2 cellular contexts compared by ENCODE assay signal in the genomic region with DNA sequence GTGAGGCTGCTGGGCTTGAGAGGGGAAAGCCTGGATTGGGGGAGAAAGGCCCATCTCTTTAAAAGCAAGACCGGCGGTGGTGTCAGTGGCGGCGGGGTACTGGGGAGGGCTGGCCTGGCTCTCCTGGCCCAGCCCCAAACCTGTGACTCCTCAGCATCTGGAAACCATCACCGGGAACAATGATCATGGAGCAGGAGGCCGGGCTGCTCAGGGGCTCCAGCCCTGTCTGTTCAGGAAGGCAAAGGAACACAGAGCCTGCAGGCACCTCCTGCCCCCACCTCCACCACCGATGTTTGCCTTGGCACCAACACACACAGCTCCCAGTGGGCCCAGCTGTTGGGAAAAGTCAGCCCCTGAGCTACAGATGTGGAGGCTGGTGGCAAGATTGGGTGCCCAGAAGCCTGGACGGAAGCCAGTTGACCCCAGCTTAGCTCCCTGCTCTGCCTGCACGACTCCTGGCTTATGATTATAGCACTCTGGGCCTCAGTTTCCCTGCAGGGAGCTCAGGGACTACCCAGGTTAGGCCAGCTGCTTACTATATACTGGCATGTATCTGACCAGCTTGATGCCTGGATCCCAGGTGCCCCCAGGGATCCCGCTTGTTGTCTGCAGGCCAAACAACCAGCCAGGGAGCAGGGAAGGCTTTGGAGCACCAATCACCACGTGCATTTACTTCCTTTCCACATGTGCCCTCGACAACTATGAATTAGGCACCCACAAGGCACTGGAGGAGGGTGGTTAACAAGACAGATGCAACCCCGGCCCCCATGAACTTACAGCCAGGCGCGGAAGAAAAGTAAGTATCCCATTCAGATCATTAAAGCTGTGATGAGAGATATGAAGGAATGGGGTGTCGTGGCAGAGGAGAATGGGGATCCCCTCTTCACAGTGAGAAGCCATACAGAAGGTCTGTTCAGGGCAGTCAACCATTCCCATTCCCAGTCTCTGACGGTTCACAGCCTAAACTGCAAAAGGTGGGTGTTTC.
TF ChIP-seq lines count a peak whose summit lies in the region.

No MANE protein-coding gene starts in this region.

TF ChIP-seq in SK-N-SH treated with all-trans-retinoic acid at 6 μM for 48 hours, 23 proteins besides CTCF, POLR2A, EP300 and RAD21:
- TF ChIP-seq, protein P1, sequence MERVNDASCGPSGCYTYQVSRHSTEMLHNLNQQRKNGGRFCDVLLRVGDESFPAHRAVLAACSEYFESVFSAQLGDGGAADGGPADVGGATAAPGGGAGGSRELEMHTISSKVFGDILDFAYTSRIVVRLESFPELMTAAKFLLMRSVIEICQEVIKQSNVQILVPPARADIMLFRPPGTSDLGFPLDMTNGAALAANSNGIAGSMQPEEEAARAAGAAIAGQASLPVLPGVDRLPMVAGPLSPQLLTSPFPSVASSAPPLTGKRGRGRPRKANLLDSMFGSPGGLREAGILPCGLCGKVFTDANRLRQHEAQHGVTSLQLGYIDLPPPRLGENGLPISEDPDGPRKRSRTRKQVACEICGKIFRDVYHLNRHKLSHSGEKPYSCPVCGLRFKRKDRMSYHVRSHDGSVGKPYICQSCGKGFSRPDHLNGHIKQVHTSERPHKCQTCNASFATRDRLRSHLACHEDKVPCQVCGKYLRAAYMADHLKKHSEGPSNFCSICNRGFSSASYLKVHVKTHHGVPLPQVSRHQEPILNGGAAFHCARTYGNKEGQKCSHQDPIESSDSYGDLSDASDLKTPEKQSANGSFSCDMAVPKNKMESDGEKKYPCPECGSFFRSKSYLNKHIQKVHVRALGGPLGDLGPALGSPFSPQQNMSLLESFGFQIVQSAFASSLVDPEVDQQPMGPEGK (CRISPR knock-in tag; IDR thresholded peaks at IDR 0.05; ENCODE audit: borderline replicate concordance) = 0 out of 2 replicates have a peak, but pooled peaks have one; percentile 17
- TF ChIP-seq TCF4 (CRISPR knock-in tag; IDR thresholded peaks at IDR 0.05; ENCODE audit: borderline replicate concordance) = peak; percentile 85
- TF ChIP-seq ARNTL (CRISPR knock-in tag; IDR thresholded peaks at IDR 0.05; ENCODE audit: borderline replicate concordance, low read depth) = no peak
- TF ChIP-seq SNAI2 (CRISPR knock-in tag; IDR thresholded peaks at IDR 0.05) = no peak
- no peak for TF ChIP-seq TOX (CRISPR knock-in tag; IDR thresholded peaks at IDR 0.05; ENCODE audit: borderline replicate concordance)
- no peak for TF ChIP-seq ESRRG (CRISPR knock-in tag; IDR thresholded peaks at IDR 0.05)
- no peak for TF ChIP-seq ZC3H10 (CRISPR knock-in tag; IDR thresholded peaks at IDR 0.05)
- TF ChIP-seq RARB (CRISPR knock-in tag; IDR thresholded peaks at IDR 0.05) = no peak
- no peak for TF ChIP-seq OSR1 (CRISPR knock-in tag; IDR thresholded peaks at IDR 0.05)
- TF ChIP-seq, protein P2, sequence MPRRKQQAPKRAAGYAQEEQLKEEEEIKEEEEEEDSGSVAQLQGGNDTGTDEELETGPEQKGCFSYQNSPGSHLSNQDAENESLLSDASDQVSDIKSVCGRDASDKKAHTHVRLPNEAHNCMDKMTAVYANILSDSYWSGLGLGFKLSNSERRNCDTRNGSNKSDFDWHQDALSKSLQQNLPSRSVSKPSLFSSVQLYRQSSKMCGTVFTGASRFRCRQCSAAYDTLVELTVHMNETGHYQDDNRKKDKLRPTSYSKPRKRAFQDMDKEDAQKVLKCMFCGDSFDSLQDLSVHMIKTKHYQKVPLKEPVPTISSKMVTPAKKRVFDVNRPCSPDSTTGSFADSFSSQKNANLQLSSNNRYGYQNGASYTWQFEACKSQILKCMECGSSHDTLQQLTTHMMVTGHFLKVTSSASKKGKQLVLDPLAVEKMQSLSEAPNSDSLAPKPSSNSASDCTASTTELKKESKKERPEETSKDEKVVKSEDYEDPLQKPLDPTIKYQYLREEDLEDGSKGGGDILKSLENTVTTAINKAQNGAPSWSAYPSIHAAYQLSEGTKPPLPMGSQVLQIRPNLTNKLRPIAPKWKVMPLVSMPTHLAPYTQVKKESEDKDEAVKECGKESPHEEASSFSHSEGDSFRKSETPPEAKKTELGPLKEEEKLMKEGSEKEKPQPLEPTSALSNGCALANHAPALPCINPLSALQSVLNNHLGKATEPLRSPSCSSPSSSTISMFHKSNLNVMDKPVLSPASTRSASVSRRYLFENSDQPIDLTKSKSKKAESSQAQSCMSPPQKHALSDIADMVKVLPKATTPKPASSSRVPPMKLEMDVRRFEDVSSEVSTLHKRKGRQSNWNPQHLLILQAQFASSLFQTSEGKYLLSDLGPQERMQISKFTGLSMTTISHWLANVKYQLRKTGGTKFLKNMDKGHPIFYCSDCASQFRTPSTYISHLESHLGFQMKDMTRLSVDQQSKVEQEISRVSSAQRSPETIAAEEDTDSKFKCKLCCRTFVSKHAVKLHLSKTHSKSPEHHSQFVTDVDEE (CRISPR knock-in tag; IDR thresholded peaks at IDR 0.05) = 0 out of 2 replicates have a peak, but pooled peaks have one; percentile 43
- no peak for TF ChIP-seq PPARA (CRISPR knock-in tag; IDR thresholded peaks at IDR 0.05; ENCODE audit: borderline replicate concordance)

TF ChIP-seq in WTC11, 78 proteins besides CTCF, POLR2A, EP300 and RAD21 (continued from another document):
- TF ChIP-seq NR2C2 (CRISPR knock-in tag; IDR thresholded peaks at IDR 0.05) (no peak), TEAD4 (CRISPR knock-in tag; IDR thresholded peaks at IDR 0.05) (no peak)
